9 cellular contexts compared by ENCODE assay signal in genomic region chr19:36605101-36605838, GRCh38. TPM values are rescaled to one million over a fixed set of nuclear protein-coding genes. Genes with fewer than 3 reads are reported as not detected.
DNase-seq lines count a peak whose midpoint lies in the region; ATAC-seq and TF ChIP-seq lines count a peak whose summit lies in the region.
"Had no signal": no experiment of that assay in that cellular context is flagged by ENCODE, and none has a peak within 500 bp of the region (broad histone marks: within the 10 kb centered on the region; RNA-seq: fewer than 3 reads in every experiment).

Gene ZNF382, plus strand, starts transcription at chr19:36605313. Its CDS starts 4,602 bp downstream, at chr19:36609915.

- DNase-seq in T-helper 9 cell (peak; percentile 72), astrocyte of the hippocampus (ENCODE audit: low read depth, low spot score) (peak; percentile 92), sigmoid colon (peak; percentile 82), RKO (ENCODE audit: low spot score) (no peak)

- H3K9me3 ChIP-seq in BLaER1 treated with 17β-estradiol and CSF1 and Interleukin-3, amounts not matched to agents 10 nM and 100 nM (replicated peaks in 1 of 11): peaks cover 34 to 87% (median 58%) of the 10 kb centered on the region in 11 experiments; a peak in 21 of 22 replicates
- H3K9me3 ChIP-seq in HUES64 (ENCODE audit: insufficient read depth, low read depth, low read length): no peaks in the 10 kb centered on the region
- H3K9me3 ChIP-seq in sigmoid colon: no peaks in the 10 kb centered on the region

- peak within 1 kb of the TSS; percentile 76 to 92 (median 85) for H3K4me2 ChIP-seq in BLaER1 treated with 17β-estradiol and CSF1 and Interleukin-3, amounts not matched to agents 10 nM and 100 nM

- H3K27me3 ChIP-seq in BLaER1 treated with 17β-estradiol and CSF1 and Interleukin-3, amounts not matched to agents 10 nM and 100 nM: peaks cover 0 to 10% (median 0%) of the 10 kb centered on the region in 11 experiments; a peak in 6 of 22 replicates
- H3K27me3 ChIP-seq in HUES64 (ENCODE audit: insufficient read depth, low read length) (peaks cover 13% of the 10 kb centered on the region), sigmoid colon (no peaks in the 10 kb centered on the region)

- no peak for TF ChIP-seq EP300 in sigmoid colon (IDR thresholded peaks at IDR 0.05)

- H3K9ac ChIP-seq in BLaER1 treated with 17β-estradiol and CSF1 and Interleukin-3, amounts not matched to agents 10 nM and 100 nM: peak within 1 kb of the TSS; percentile 73 to 86 (median 81)
- H3K9ac ChIP-seq in HUES64 (ENCODE audit: low read depth, low read length): peak within 1 kb of the TSS; percentile 76

- H3K36me3 ChIP-seq in BLaER1 treated with 17β-estradiol and CSF1 and Interleukin-3, amounts not matched to agents 10 nM and 100 nM: peaks cover 9 to 53% (median 32%) of the 10 kb centered on the region in 11 experiments
- H3K36me3 ChIP-seq in HUES64 (ENCODE audit: insufficient read depth, low read length): peaks cover 13% of the 10 kb centered on the region
- peaks cover 0 to 20% (median 9%) of the 10 kb centered on the region in 4 donors for H3K36me3 ChIP-seq in sigmoid colon

- peak; percentile 30 to 38 for TF ChIP-seq POLR2A in sigmoid colon (IDR thresholded peaks at IDR 0.05)

- H3K27ac ChIP-seq in BLaER1 treated with 17β-estradiol and CSF1 and Interleukin-3, amounts not matched to agents 10 nM and 100 nM: peak within 1 kb of the TSS; percentile 74 to 84 (median 79)
- H3K27ac ChIP-seq in HUES64 (ENCODE audit: low read depth, low read length) (no peak within 1 kb of the TSS), sigmoid colon (peak within 1 kb of the TSS; percentile 84 to 85 (median 84))

- ATAC-seq in GM19438 (IDR thresholded peaks at IDR 0.05; ENCODE audit: low read depth, unreplicated experiment): peak; percentile 64

- H3K4me3 ChIP-seq in BLaER1 treated with 17β-estradiol and CSF1 and Interleukin-3, amounts not matched to agents 10 nM and 100 nM: peak within 1 kb of the TSS; percentile 67 to 81 (median 76)
- H3K4me3 ChIP-seq in HUES64 (ENCODE audit: low read length) (peak within 1 kb of the TSS; percentile 83), iPS-11a (ENCODE audit: low read depth, low read length) (peak within 1 kb of the TSS; percentile 75), sigmoid colon (peak within 1 kb of the TSS; percentile 66 to 78 (median 75))

- peaks cover 0 to 10% (median 0%) of the 10 kb centered on the region in 11 experiments; a peak in 3 of 22 replicates for H4K20me1 ChIP-seq in BLaER1 treated with 17β-estradiol and CSF1 and Interleukin-3, amounts not matched to agents 10 nM and 100 nM

- WGBS in HUES64: 4% methylated on average over 72 of the region's 72 CpGs
- WGBS in sigmoid colon, 2 donors: 2 to 39% methylated on average over 72 of the region's 72 CpGs

- H3K4me1 ChIP-seq in BLaER1 treated with 17β-estradiol and CSF1 and Interleukin-3, amounts not matched to agents 10 nM and 100 nM: peaks cover 11 to 28% (median 21%) of the 10 kb centered on the region in 10 experiments
- peaks cover 3% of the 10 kb centered on the region for H3K4me1 ChIP-seq in HUES64 (ENCODE audit: insufficient read depth, low read length)
- H3K4me1 ChIP-seq in sigmoid colon: peaks cover 0 to 18% (median 12%) of the 10 kb centered on the region in 4 donors

- intact Hi-C loops in sigmoid colon (cut with DNase I): no loop called here

- no peak for TF ChIP-seq CTCF in sigmoid colon (IDR thresholded peaks at IDR 0.05)

RNA-seq across cellular contexts. Expression of gene ZNF382, which starts in this region (rescaled TPM):
- 3.4 TPM for polyA plus RNA-seq in HUES64 (2013, experiment 1 of 2)
- 7.6 TPM for polyA plus RNA-seq in HUES64 (2013, experiment 2 of 2)
- total RNA-seq in sigmoid colon: 10 to 100 TPM; 13.2 to 22.8 (median 19.5) TPM
- polyA plus RNA-seq in sigmoid colon: 1 to 10 TPM in 1 of 3 donors, under 1 TPM in 1, not detected in 1; 0.60 to 2.1 TPM
- total RNA-seq: HT1080 had no signal
